In genomic region chr11:68335693-68336092, GRCh38 we compare ENCODE assay signal across 22 cellular contexts. TPM values are rescaled to one million over a fixed set of nuclear protein-coding genes. Genes with fewer than 3 reads are reported as not detected.
A peak's percentile ranks its signal among the peaks of the same experiment; 100 is the strongest.
DNase-seq lines count a peak whose midpoint lies in the region; ATAC-seq, FAIRE-seq and TF ChIP-seq lines count a peak whose summit lies in the region.
"Had no signal": no experiment of that assay in that cellular context is flagged by ENCODE, and none has a peak within 500 bp of the region (broad histone marks: within the 10 kb centered on the region; RNA-seq: fewer than 3 reads in every experiment).

No MANE protein-coding gene starts in this region.

- ATAC-seq in K562, result no peak
- ATAC-seq in GM21526 (IDR thresholded peaks at IDR 0.05; ENCODE audit: low FRiP score, unreplicated experiment), result no peak

- peaks cover 2 to 5% (median 4%) of the 10 kb centered on the region in 3 donors for H3K27me3 Mint-ChIP-seq in immature natural killer cell (ENCODE audit: low read depth in 3 of 3)
- H3K27me3 Mint-ChIP-seq: activated CD4-positive, alpha-beta T cell treated with anti-CD3 and anti-CD28 coated beads, Interleukin-2, amount 10 ng/mL, durations not matched to agents 24 days and 14 days had no signal

- TF ChIP-seq POLR2A in K562 (conservative IDR thresholded peaks at IDR 0.05), result no peak

- peaks cover 6 to 8% of the 10 kb centered on the region in 2 experiments; a peak in 4 of 5 replicates for H3K4me1 ChIP-seq in K562 (replicated peaks in 1 of 2; ENCODE audit: control insufficient read depth in 2 of 2, insufficient read depth in 2 of 2, low read length in 2 of 2)
- peaks cover 35% of the 10 kb centered on the region for H3K4me1 ChIP-seq in rectal smooth muscle tissue (ENCODE audit: control insufficient read depth, insufficient read depth, low read length)

- FAIRE-seq in K562 (lab: Jason Lieb, UNC), result no peak
- FAIRE-seq: endothelial cell of umbilical vein, keratinocyte, urothelium cell line had no signal

- 62% methylated on average over 8 of the region's 8 CpGs for WGBS in K562 (ENCODE audit: insufficient coverage, low coverage, missing lambda C conversion rate)

- in situ Hi-C loops in K562 (cut with MboI), result no loop called here

- no peak for TF ChIP-seq EP300 in K562 (IDR thresholded peaks at IDR 0.05; ENCODE audit: low read length)

- H3K4me3 Mint-ChIP-seq in immature natural killer cell, result peak overlapping the region in 3 of 5 donors; percentile 54 to 65 (median 63)
- H3K4me3 Mint-ChIP-seq: activated CD4-positive, alpha-beta T cell treated with anti-CD3 and anti-CD28 coated beads, Interleukin-2, amount 10 ng/mL, durations not matched to agents 24 days and 14 days; dendritic cell treated with granulocyte-macrophage colony-stimulating factor and Interleukin-4, amounts not matched to agents 40 ng/mL and 50 ng/mL, for 4 days; HFFc6 had no signal

- peaks cover 37 to 44% of the 10 kb centered on the region in 2 donors for H3K4me1 Mint-ChIP-seq in immature natural killer cell

- H3K4me2 ChIP-seq in K562 (ENCODE audit: insufficient read depth, low read length), result no peak overlapping the region

- H2AFZ ChIP-seq in K562 (ENCODE audit: low read depth, low read length), result no peak overlapping the region

- H3K9me3 ChIP-seq in K562 (replicated peaks; ENCODE audit: control insufficient read depth, insufficient read depth, low read depth, low read length), result no peaks in the 10 kb centered on the region

- H3K4me3 ChIP-seq in K562, result no peak overlapping the region
- H3K4me3 ChIP-seq in rectal smooth muscle tissue (ENCODE audit: low read length), result no peak overlapping the region

- TF ChIP-seq RAD21 in K562 (CRISPR knock-in tag; conservative IDR thresholded peaks at IDR 0.05 in 1 of 2, IDR thresholded peaks at IDR 0.05 in 1 of 2), result no peak

- DNase-seq in NK-92 treated with Interleukin-12 subunit alpha and Interleukin-12 subunit beta, amount 100 ng/mL, for 24 hours (lab: John Stamatoyannopoulos, UW), result peak; percentile 32
- DNase-seq in NK-92 (lab: John Stamatoyannopoulos, UW; ENCODE audit: unreplicated experiment) (no peak), K562 (ENCODE audit: extremely low read depth in 1 of 4, low spot score in 3 of 4) (no peak), immature natural killer cell (peak in 1 of 3 donors; percentile 50), HUDEP-2 (lab: John Stamatoyannopoulos, UW; ENCODE audit: unreplicated experiment in 76 of 76) (no peak)
- no peak for DNase-seq in stimulated activated naive CD4-positive, alpha-beta T cell (lab: John Stamatoyannopoulos, UW)
- DNase-seq: 8988T; activated CD4-positive, alpha-beta T cell treated with anti-CD3 and anti-CD28 coated beads, Interleukin-2, amount 10 ng/mL, durations not matched to agents 24 days and 14 days; activated effector memory CD4-positive, alpha-beta T cell treated with anti-CD3 and anti-CD28 coated beads, Interleukin-2, amount 50 U/mL, for 16 hours; AML-193; amniotic stem cell; COR-L47; HFFc6; NCI-H1436; NCI-H524; stimulated activated CD4-positive, alpha-beta T cell treated with anti-CD3 and anti-CD28 coated beads, Interleukin-4, amount 100 ng/mL, for 1 hour had no signal

- no TSS peak for BruUV-seq in K562 (replicated peaks; lab: Mats Ljungman, UMichigan)

- no peak overlapping the region; the same call in 2 of the 3 replicates for H3K27ac ChIP-seq in K562 (ENCODE audit: extremely low read depth, low read depth, low read length)
- peak overlapping the region; percentile 64 for H3K27ac ChIP-seq in rectal smooth muscle tissue (ENCODE audit: low read depth, low read length)

- intact Hi-C loops in K562 (cut with micrococcal nuclease), result no loop called here

- peaks cover 7% of the 10 kb centered on the region for H3K9me1 ChIP-seq in K562 (ENCODE audit: control insufficient read depth, insufficient read depth, low read length)

- TF ChIP-seq CTCF in K562 (IDR thresholded peaks at IDR 0.05 in 2 of 3, conservative IDR thresholded peaks at IDR 0.05 in 1 of 3; ENCODE audit: insufficient read depth in 2 of 3, low read depth in 1 of 3, low read length in 3 of 3), result no peak

- H3K9ac ChIP-seq in K562 (ENCODE audit: insufficient read depth in 1 of 2, low read depth in 2 of 2, low read length in 2 of 2) (no peak overlapping the region), rectal smooth muscle tissue (ENCODE audit: low read length) (no peak overlapping the region)

- peaks cover 20% of the 10 kb centered on the region for H3K79me2 ChIP-seq in K562 (ENCODE audit: control insufficient read depth, insufficient read depth, low read length)

- H3K36me3 ChIP-seq in K562 (ENCODE audit: control insufficient read depth, insufficient read depth, low read length), result peaks cover 8% of the 10 kb centered on the region; the same call in 1 of the 3 replicates
- no peaks in the 10 kb centered on the region for H3K36me3 ChIP-seq in rectal smooth muscle tissue (ENCODE audit: control insufficient read depth, insufficient read depth, low read length)

- no peaks in the 10 kb centered on the region for H3K9me3 Mint-ChIP-seq in immature natural killer cell
- H3K9me3 Mint-ChIP-seq: activated CD4-positive, alpha-beta T cell treated with anti-CD3 and anti-CD28 coated beads, Interleukin-2, amount 10 ng/mL, durations not matched to agents 24 days and 14 days; dendritic cell treated with granulocyte-macrophage colony-stimulating factor and Interleukin-4, amounts not matched to agents 40 ng/mL and 50 ng/mL, for 4 days; HFFc6 had no signal

- H3K27me3 ChIP-seq in K562 (ENCODE audit: control insufficient read depth in 2 of 2, insufficient read depth in 2 of 2, low read length in 2 of 2) (no peaks in the 10 kb centered on the region), rectal smooth muscle tissue (ENCODE audit: control insufficient read depth, insufficient read depth, low read length) (no peaks in the 10 kb centered on the region)

- no peaks in the 10 kb centered on the region for H3K36me3 Mint-ChIP-seq in immature natural killer cell

- peak overlapping the region in 2 of 6 donors; percentile 24 to 68 for H3K27ac Mint-ChIP-seq in immature natural killer cell
- H3K27ac Mint-ChIP-seq: activated CD4-positive, alpha-beta T cell treated with anti-CD3 and anti-CD28 coated beads, Interleukin-2, amount 10 ng/mL, durations not matched to agents 24 days and 14 days; dendritic cell treated with granulocyte-macrophage colony-stimulating factor and Interleukin-4, amounts not matched to agents 40 ng/mL and 50 ng/mL, for 4 days; HFFc6 had no signal

- CTCF ChIA-PET in K562 (lab: Yijun Ruan, JAX; ENCODE audit: low intra/inter-chr PET ratio), result no interaction called here

- POLR2A ChIA-PET in K562 (lab: Yijun Ruan, JAX), result no interaction called here

- H4K20me1 ChIP-seq in K562 (replicated peaks; ENCODE audit: control insufficient read depth, insufficient read depth, low read length), result peaks cover 6% of the 10 kb centered on the region; the same call in 1 of the 2 replicates

TF ChIP-seq in K562, 482 proteins besides CTCF, POLR2A, EP300 and RAD21 (continues in another document):
- TF ChIP-seq PRPF4 (IDR thresholded peaks at IDR 0.05; ENCODE audit: insufficient read depth, low read depth, low read length, poor library complexity, severe bottlenecking), result no peak
- no peak for TF ChIP-seq NFXL1 (CRISPR knock-in tag; IDR thresholded peaks at IDR 0.05)
- no peak for TF ChIP-seq TEAD1 (CRISPR knock-in tag; IDR thresholded peaks at IDR 0.05)
- TF ChIP-seq FOXK1 (CRISPR knock-in tag; IDR thresholded peaks at IDR 0.05; ENCODE audit: borderline replicate concordance), result no peak
- no peak for TF ChIP-seq KDM1A (IDR thresholded peaks at IDR 0.05)
- TF ChIP-seq JUND (IDR thresholded peaks at IDR 0.05; ENCODE audit: borderline replicate concordance, low read depth, low read length), result no peak
- 0 out of 3 replicates have a peak, but pooled peaks have one; percentile 42 for TF ChIP-seq JUND (tag; IDR thresholded peaks at IDR 0.05; ENCODE audit: borderline replicate concordance, low read depth, low read length)
- TF ChIP-seq ZNF431 (CRISPR knock-in tag; IDR thresholded peaks at IDR 0.05), result no peak
- peak; percentile 54; the same call in 1 of the 2 replicates for TF ChIP-seq THRA (IDR thresholded peaks at IDR 0.05)
- TF ChIP-seq ZNF316 (IDR thresholded peaks at IDR 0.05), result peak; percentile 28; the same call in 1 of the 2 replicates
- TF ChIP-seq U2AF2 (optimal IDR thresholded peaks at IDR 0.05; ENCODE audit: low read depth, low read length), result no peak
- TF ChIP-seq ZNF436 (CRISPR knock-in tag; IDR thresholded peaks at IDR 0.05), result no peak

RNA-seq across cellular contexts. Expression of gene LRP5, which starts 23.3 kb away (rescaled TPM):
- 28.3 and 69.8 TPM in 2 replicates for total RNA-seq in K562 (2011; cell fraction: chromatin; rRNA removed; ENCODE audit: low replicate concordance)
- 63.7 and 66.6 TPM in 2 replicates for total RNA-seq in K562 (2011; cell fraction: nucleolus; rRNA removed)
- 37.9 and 42.2 TPM in 2 replicates for total RNA-seq in K562 (2011; cell fraction: nucleoplasm; rRNA removed)
- total RNA-seq in K562 (2014; rRNA removed) (14.9 and 23.8 TPM in 2 replicates), K562 (2014; rRNA removed; fragmentation: Illumina TruSeq; extraction: Trizol) (2.1 and 3.1 TPM in 2 replicates), K562 (2015; rRNA removed; fragmentation: Illumina TruSeq; extraction: Trizol) (13.6 and 15.3 TPM in 2 replicates), K562 (2021) (43.1 and 44.2 TPM in 2 replicates)
- polyA plus RNA-seq in K562 (2011; rRNA removed) (5.1 and 11.0 TPM in 2 replicates), K562 (2014; fragmentation: Illumina TruSeq; extraction: Trizol) (13.5 and 28.2 TPM in 2 replicates), K562 (2014; fragmentation: Nextera tagmentation; extraction: Ambion mirVana) (under 1 TPM; 0.48 to 0.63 TPM), K562 (2014; rRNA removed) (16.1 and 17.6 TPM in 2 replicates), immature natural killer cell (1 to 10 TPM in 1 of 3 donors, under 1 TPM in 2; 0.03 to 1.2 (median 0.66) TPM)
- 9.1 and 15.7 TPM in 2 replicates for polyA plus RNA-seq in K562 (2011; cell fraction: cytosol; rRNA removed)
- 16.9 and 36.4 TPM in 2 replicates for polyA plus RNA-seq in K562 (2011; cell fraction: nucleus; rRNA removed)
- polyA plus RNA-seq in K562 (2012), result 24.9 and 36.3 TPM in 2 replicates
- polyA minus RNA-seq in K562 (2011; rRNA and poly(A)+ RNA removed), result 7.7 and 11.3 TPM in 2 replicates
- 21.3 and 34.5 TPM in 2 replicates for polyA minus RNA-seq in K562 (2011; cell fraction: cytosol; rRNA and poly(A)+ RNA removed)
- 24.4 and 27.9 TPM in 2 replicates for polyA minus RNA-seq in K562 (2011; cell fraction: nucleus; rRNA and poly(A)+ RNA removed)
